Comparison of ENCODE assay signal across 16 cellular contexts in genomic region chr10:72736881-72737280, GRCh38. TPM values are rescaled to one million over a fixed set of nuclear protein-coding genes. Genes with fewer than 3 reads are reported as not detected.
DNase-seq lines count a peak whose midpoint lies in the region; ATAC-seq, FAIRE-seq and TF ChIP-seq lines count a peak whose summit lies in the region.
"Had no signal": no experiment of that assay in that cellular context is flagged by ENCODE, and none has a peak within 500 bp of the region (broad histone marks: within the 10 kb centered on the region; RNA-seq: fewer than 3 reads in every experiment).

No MANE protein-coding gene starts in this region.

- H3K27me3 Mint-ChIP-seq in GM23338 (ENCODE audit: insufficient read depth, low read depth, poor library complexity) (no peaks in the 10 kb centered on the region), astrocyte (ENCODE audit: low read depth, unreplicated experiment) (no peaks in the 10 kb centered on the region)

- H3K9me3 ChIP-seq in astrocyte (ENCODE audit: insufficient read depth, low read depth, low read length): no peaks in the 10 kb centered on the region
- no peaks in the 10 kb centered on the region for H3K9me3 ChIP-seq in left lung
- H3K9me3 ChIP-seq in stomach: no peaks in the 10 kb centered on the region

- no peak overlapping the region for H3K27ac ChIP-seq in GM23338 (ENCODE audit: low read depth)
- H3K27ac ChIP-seq in astrocyte (ENCODE audit: low read depth, low read length): peak overlapping the region; percentile 11
- H3K27ac ChIP-seq in left lung: peak overlapping the region; percentile 56 to 62
- peak overlapping the region; percentile 21 to 71 (median 46) for H3K27ac ChIP-seq in stomach
- H3K27ac ChIP-seq: C4-2B had no signal

- TF ChIP-seq EP300 in stomach (IDR thresholded peaks at IDR 0.05): no peak

- no peak for FAIRE-seq in astrocyte (lab: Jason Lieb, UNC)
- FAIRE-seq: GM12891 had no signal

- H3K4me1 Mint-ChIP-seq in GM23338: peaks cover 33% of the 10 kb centered on the region
- H3K4me1 Mint-ChIP-seq in astrocyte (ENCODE audit: low read depth, unreplicated experiment): peaks cover 19% of the 10 kb centered on the region

- H3K4me2 ChIP-seq in GM23338 (no peak overlapping the region), astrocyte (ENCODE audit: low read length) (no peak overlapping the region)

- H3K4me1 ChIP-seq in GM23338 (ENCODE audit: insufficient read depth) (peaks cover 35% of the 10 kb centered on the region), astrocyte (ENCODE audit: insufficient read depth, low read length) (peaks cover 3% of the 10 kb centered on the region), left lung (peaks cover 26 to 64% of the 10 kb centered on the region in 2 donors), stomach (peaks cover 44 to 85% (median 60%) of the 10 kb centered on the region in 4 donors)

- H3K9me2 ChIP-seq in GM23338 (ENCODE audit: insufficient read depth): no peaks in the 10 kb centered on the region

- peaks cover 4% of the 10 kb centered on the region; the same call in 1 of the 2 replicates for H4K20me1 ChIP-seq in GM23338 (replicated peaks; ENCODE audit: insufficient read depth)
- H4K20me1 ChIP-seq in astrocyte (ENCODE audit: insufficient read depth, low read length): peaks cover 45% of the 10 kb centered on the region

- H2AFZ ChIP-seq in GM23338 (no peak overlapping the region), astrocyte (ENCODE audit: low read depth, low read length) (no peak overlapping the region)

- H3K79me2 ChIP-seq in GM23338 (replicated peaks; ENCODE audit: insufficient read depth) (peaks cover 99% of the 10 kb centered on the region), astrocyte (ENCODE audit: insufficient read depth, low read length) (peaks cover 76% of the 10 kb centered on the region)

- no peaks in the 10 kb centered on the region for H3F3A ChIP-seq in GM23338 (replicated peaks; ENCODE audit: low read depth)

- H3K4me3 ChIP-seq in GM23338 (no peak overlapping the region), astrocyte (ENCODE audit: insufficient read depth, low read depth, low read length) (no peak overlapping the region), left lung (no peak overlapping the region), stomach (no peak overlapping the region)
- H3K4me3 ChIP-seq: lung had no signal

- WGBS in stomach, 5 donors: 28 to 50% (median 35%) methylated on average over 3 of the region's 3 CpGs

- no peak for TF ChIP-seq CTCF in GM23338 (conservative IDR thresholded peaks at IDR 0.05; ENCODE audit: low read depth in 2 of 2)
- no peak for TF ChIP-seq CTCF in astrocyte (IDR thresholded peaks at IDR 0.05; ENCODE audit: insufficient read depth, low read depth, low read length)
- TF ChIP-seq CTCF in left lung (IDR thresholded peaks at IDR 0.05): no peak
- TF ChIP-seq CTCF in stomach (IDR thresholded peaks at IDR 0.05): no peak

- intact Hi-C loops in left lung (cut with DNase I) (no loop called here), stomach (cut with DNase I; ENCODE audit: low total_unique reads) (no loop called here)

- H3K4me3 Mint-ChIP-seq in GM23338 (no peak overlapping the region), astrocyte (ENCODE audit: unreplicated experiment) (no peak overlapping the region)

- ATAC-seq in GM23338 (no peak), left lung (peak; percentile 3), HG03469 (IDR thresholded peaks at IDR 0.05; ENCODE audit: unreplicated experiment) (no peak), GM19395 (IDR thresholded peaks at IDR 0.05; ENCODE audit: unreplicated experiment) (no peak)

- TF ChIP-seq POLR2A in stomach (IDR thresholded peaks at IDR 0.05): no peak

- H3K9ac ChIP-seq in astrocyte (ENCODE audit: low read length): no peak overlapping the region

- H3K36me3 Mint-ChIP-seq in GM23338 (ENCODE audit: low read depth) (no peaks in the 10 kb centered on the region), astrocyte (ENCODE audit: low read depth, unreplicated experiment) (no peaks in the 10 kb centered on the region)

- H3K27ac Mint-ChIP-seq in GM23338 (peak overlapping the region; percentile 49; the same call in 1 of the 2 replicates), astrocyte (ENCODE audit: unreplicated experiment) (peak overlapping the region; percentile 23)

- no peak for DNase-seq in GM23338 (ENCODE audit: low spot score)
- peak; percentile 51 for DNase-seq in astrocyte (ENCODE audit: low read depth)
- DNase-seq in left lung: no peak
- no peak for DNase-seq in stomach
- DNase-seq in stimulated activated naive CD4-positive, alpha-beta T cell (lab: John Stamatoyannopoulos, UW): no peak
- no peak for DNase-seq in NCI-H2081 treated with DMSO at 0.1 percent for 48 hours (lab: John Stamatoyannopoulos, UW)
- DNase-seq: activated effector memory CD4-positive, alpha-beta T cell treated with Interleukin-2 at 50 U/mL for 16 hours; caudate nucleus; hypothalamus; NK-92 treated with Interleukin-12 subunit alpha and Interleukin-12 subunit beta, amount 100 ng/mL, for 24 hours; SHP77 treated with DMSO at 0.1 percent for 48 hours had no signal

- H3K27me3 ChIP-seq in GM23338 (ENCODE audit: insufficient read depth) (no peaks in the 10 kb centered on the region), astrocyte (ENCODE audit: insufficient read depth, low read length) (no peaks in the 10 kb centered on the region), left lung (no peaks in the 10 kb centered on the region), stomach (no peaks in the 10 kb centered on the region)

- H3K36me3 ChIP-seq in GM23338 (ENCODE audit: insufficient read depth) (no peaks in the 10 kb centered on the region), astrocyte (ENCODE audit: insufficient read depth, low read length) (no peaks in the 10 kb centered on the region), left lung (no peaks in the 10 kb centered on the region), stomach (peaks cover 0 to under 1% (median 0%) of the 10 kb centered on the region in 4 donors)

- no peaks in the 10 kb centered on the region for H3K9me3 Mint-ChIP-seq in GM23338
- H3K9me3 Mint-ChIP-seq in astrocyte (ENCODE audit: unreplicated experiment): no peaks in the 10 kb centered on the region

TF ChIP-seq in GM23338, 12 proteins besides CTCF, POLR2A, EP300 and RAD21 (continues in another document):
- TF ChIP-seq EZH2phosphoT487 (IDR thresholded peaks at IDR 0.05; ENCODE audit: unreplicated experiment) (no peak), CREB1 (CRISPR knock-in tag; IDR thresholded peaks at IDR 0.05; ENCODE audit: low read depth) (no peak), JUNB (IDR thresholded peaks at IDR 0.05; ENCODE audit: unreplicated experiment) (no peak), EZH2 (IDR thresholded peaks at IDR 0.05; ENCODE audit: low read depth, unreplicated experiment) (no peak), REST (IDR thresholded peaks at IDR 0.05; ENCODE audit: unreplicated experiment) (no peak), NANOG (IDR thresholded peaks at IDR 0.05; ENCODE audit: borderline replicate concordance) (no peak)

RNA-seq across cellular contexts. Expression of gene MCU, which starts 44.9 kb away (rescaled TPM):
- 54.6 and 68.2 TPM in 2 replicates for total RNA-seq in GM23338 (2014; rRNA removed; shearing (Covaris generic))
- polyA plus RNA-seq in GM23338 (2016; fragmentation: Nextera tagmentation; extraction: Ambion mirVana): 40.1 and 41.8 TPM in 2 replicates
- 29.3 and 31.8 TPM in 2 replicates for total RNA-seq in astrocyte
- total RNA-seq in left lung: 10 to 100 TPM; 39.4 to 48.8 TPM
- total RNA-seq in stomach: 10 to 100 TPM; 15.2 to 90.1 (median 33.9) TPM
- 10 to 100 TPM; 16.6 to 70.3 (median 28.1) TPM for polyA plus RNA-seq in stomach
